ENCODE assay signal across 12 cellular contexts in genomic region chr4:138669479-138670165, GRCh38.
DNase-seq lines count a peak whose midpoint lies in the region; ATAC-seq and TF ChIP-seq lines count a peak whose summit lies in the region.
"Had no signal": no experiment of that assay in that cellular context is flagged by ENCODE, and none has a peak within 500 bp of the region (broad histone marks: within the 10 kb centered on the region; RNA-seq: fewer than 3 reads in every experiment).

No MANE protein-coding gene starts in this region.

- DNase-seq in AG04449 (ENCODE audit: low read depth, low spot score): peak; percentile 28
- peak; percentile 62 for DNase-seq in HS-27A (ENCODE audit: low read depth)
- no peak for DNase-seq in chondrocyte (ENCODE audit: low spot score)
- DNase-seq in OCI-LY7 (ENCODE audit: low spot score): no peak
- DNase-seq in MG63: no peak
- DNase-seq in SK-N-SH: no peak
- DNase-seq: body of pancreas; erythroblast; stimulated activated naive CD4-positive, alpha-beta T cell treated with Interleukin-2 at 50 U/mL for 16 hours had no signal

- no peak for TF ChIP-seq EP300 in SK-N-SH (IDR thresholded peaks at IDR 0.05; ENCODE audit: borderline replicate concordance in 1 of 2, low read depth in 1 of 2, low read length in 1 of 2)

- H3K9me2 ChIP-seq in OCI-LY7 (ENCODE audit: insufficient read depth, low read length): no peaks in the 10 kb centered on the region
- H3K9me2 ChIP-seq in SK-N-SH: no peaks in the 10 kb centered on the region

- no peak for TF ChIP-seq RAD21 in SK-N-SH (IDR thresholded peaks at IDR 0.05; ENCODE audit: low read length)

- no peak for TF ChIP-seq CTCF in AG04449 (IDR thresholded peaks at IDR 0.05; ENCODE audit: insufficient read depth, low read length, missing control alignments)
- no peak for TF ChIP-seq CTCF in chondrocyte (IDR thresholded peaks at IDR 0.05)
- TF ChIP-seq CTCF in OCI-LY7 (conservative IDR thresholded peaks at IDR 0.05; ENCODE audit: low read length): no peak
- TF ChIP-seq CTCF in SK-N-SH (IDR thresholded peaks at IDR 0.05): no peak

- peak overlapping the region; percentile 58 for H3K27ac Mint-ChIP-seq in chondrocyte (ENCODE audit: unreplicated experiment)

- no peaks in the 10 kb centered on the region for H3F3A ChIP-seq in SK-N-SH (replicated peaks; ENCODE audit: insufficient read depth)

- H3K9me3 ChIP-seq in OCI-LY7 (ENCODE audit: low read length): no peaks in the 10 kb centered on the region
- no peaks in the 10 kb centered on the region for H3K9me3 ChIP-seq in MG63
- no peaks in the 10 kb centered on the region for H3K9me3 ChIP-seq in SK-N-SH
- H3K9me3 ChIP-seq: body of pancreas, neutrophil had no signal

- H3K27me3 ChIP-seq in MG63: no peaks in the 10 kb centered on the region
- H3K27me3 ChIP-seq in SK-N-SH (ENCODE audit: insufficient read depth): no peaks in the 10 kb centered on the region
- H3K27me3 ChIP-seq: body of pancreas had no signal

- BruUV-seq in OCI-LY7 (replicated peaks; lab: Mats Ljungman, UMichigan): no TSS peak

- H3K4me2 ChIP-seq in OCI-LY7 (ENCODE audit: low read length) (no peak overlapping the region), SK-N-SH (no peak overlapping the region)

- H3K27ac ChIP-seq in OCI-LY7 (ENCODE audit: low read depth, low read length, poor library complexity, severe bottlenecking): no peak overlapping the region
- H3K27ac ChIP-seq in SK-N-SH (ENCODE audit: low read depth in 2 of 2, low read length in 1 of 2): no peak overlapping the region
- H3K27ac ChIP-seq: body of pancreas, neutrophil had no signal

- no peak overlapping the region for H3K9ac ChIP-seq in SK-N-SH

- H3K4me1 ChIP-seq in OCI-LY7 (ENCODE audit: insufficient read depth, low read length, poor library complexity, severe bottlenecking) (no peaks in the 10 kb centered on the region), SK-N-SH (ENCODE audit: control insufficient read depth in 1 of 2, insufficient read depth in 2 of 2, low read depth in 1 of 2, low read length in 1 of 2) (peaks cover 0 to 3% of the 10 kb centered on the region in 2 experiments; a peak in 1 of 4 replicates)
- H3K4me1 ChIP-seq: body of pancreas had no signal

- H3K4me1 Mint-ChIP-seq in chondrocyte (ENCODE audit: low read depth): peaks cover 51% of the 10 kb centered on the region

- CTCF ChIA-PET in AG04449 (lab: Yijun Ruan, JAX) (interaction anchor here (3.8 kb wide), 1 partner anchor 11 kb away, joined by 23 read pairs; no protein-coding TSS in a partner anchor), OCI-LY7 (lab: Charles Lee; ENCODE audit: unreplicated experiment) (no interaction called here), SK-N-SH (lab: Yijun Ruan, JAX) (interaction anchor here (1.2 to 2.0 kb wide), 3 partner anchors 11 to 176 kb away, joined by 3 to 10 read pairs (median 3); no protein-coding TSS in a partner anchor)

- intact Hi-C loops in OCI-LY7 (cut with micrococcal nuclease; ENCODE audit: unreplicated experiment): no loop called here

- H3K9me3 Mint-ChIP-seq in chondrocyte (ENCODE audit: low read depth): no peaks in the 10 kb centered on the region

- no peak overlapping the region for H2AFZ ChIP-seq in OCI-LY7 (ENCODE audit: low read length)
- H2AFZ ChIP-seq in SK-N-SH (ENCODE audit: low read depth): no peak overlapping the region

- H3K36me3 Mint-ChIP-seq in chondrocyte (ENCODE audit: low read depth): no peaks in the 10 kb centered on the region

- POLR2A ChIA-PET in AG04449 (lab: Yijun Ruan, JAX): interaction anchor here (0.7 kb wide), 1 partner anchor 26 kb away, joined by 4 read pairs; no protein-coding TSS in a partner anchor
- POLR2A ChIA-PET in OCI-LY7 (lab: Charles Lee): interaction anchor here (0.6 to 0.7 kb wide), 3 partner anchors 107 to 1012 kb away, joined by 3 to 5 read pairs (median 3); no protein-coding TSS in a partner anchor
- POLR2A ChIA-PET in SK-N-SH (lab: Yijun Ruan, JAX): no interaction called here

- WGBS in SK-N-SH (ENCODE audit: low lambda C conversion rate): 72% methylated on average over 6 of the region's 6 CpGs

- H3K4me3 ChIP-seq in AG04449 (ENCODE audit: low read depth, low read length) (no peak overlapping the region), OCI-LY7 (ENCODE audit: low read depth, low read length, poor library complexity, severe bottlenecking) (no peak overlapping the region), MG63 (no peak overlapping the region), SK-N-SH (ENCODE audit: low read depth in 2 of 2, low read length in 1 of 2) (no peak overlapping the region)
- H3K4me3 ChIP-seq: body of pancreas had no signal

- H4K20me1 ChIP-seq in OCI-LY7 (ENCODE audit: insufficient read depth, low read length) (no peaks in the 10 kb centered on the region), SK-N-SH (ENCODE audit: insufficient read depth) (no peaks in the 10 kb centered on the region)

- H3K36me3 ChIP-seq in OCI-LY7 (ENCODE audit: insufficient read depth, low read length) (no peaks in the 10 kb centered on the region), MG63 (no peaks in the 10 kb centered on the region), SK-N-SH (replicated peaks in 1 of 2; ENCODE audit: control insufficient read depth in 1 of 2, insufficient read depth in 2 of 2, low read length in 1 of 2) (no peaks in the 10 kb centered on the region)
- H3K36me3 ChIP-seq: neutrophil had no signal

- no peak for TF ChIP-seq POLR2A in GM18505 (IDR thresholded peaks at IDR 0.05; ENCODE audit: borderline replicate concordance, extremely low read depth, insufficient read depth, insufficient read length)

- H3K27me3 Mint-ChIP-seq in chondrocyte (ENCODE audit: low read depth): no peaks in the 10 kb centered on the region

- no peak overlapping the region for H3K4me3 Mint-ChIP-seq in chondrocyte (ENCODE audit: unreplicated experiment)

- ATAC-seq in GM19351 (IDR thresholded peaks at IDR 0.05; ENCODE audit: unreplicated experiment) (peak; percentile 74), GM18505 (IDR thresholded peaks at IDR 0.05; ENCODE audit: unreplicated experiment) (no peak)
- ATAC-seq: body of pancreas had no signal

- no peaks in the 10 kb centered on the region for H3K79me2 ChIP-seq in OCI-LY7 (ENCODE audit: insufficient read depth, low read depth, low read length)
- no peaks in the 10 kb centered on the region for H3K79me2 ChIP-seq in SK-N-SH (ENCODE audit: insufficient read depth)

TF ChIP-seq in SK-N-SH, 30 proteins besides CTCF, POLR2A, EP300 and RAD21:
- TF ChIP-seq RFX5 (IDR thresholded peaks at IDR 0.05; ENCODE audit: low read length) (no peak), MEF2A (IDR thresholded peaks at IDR 0.05; ENCODE audit: borderline replicate concordance, low read depth) (no peak), MAX (IDR thresholded peaks at IDR 0.05; ENCODE audit: low read depth) (no peak), FOXJ3 (CRISPR knock-in tag; IDR thresholded peaks at IDR 0.05) (no peak), GABPA (IDR thresholded peaks at IDR 0.05; ENCODE audit: low read depth) (no peak), FOSL2 (IDR thresholded peaks at IDR 0.05; ENCODE audit: borderline replicate concordance, low read depth) (no peak), RCOR1 (IDR thresholded peaks at IDR 0.05; ENCODE audit: low read length) (no peak), NFIC (IDR thresholded peaks at IDR 0.05; ENCODE audit: borderline replicate concordance) (no peak), SMC3 (IDR thresholded peaks at IDR 0.05; ENCODE audit: low read depth, low read length) (no peak)
TF ChIP-seq in SK-N-SH: peak in this region for 0.

Comparison
In these comparisons a context has a peak if more than half of its experiments do, and no peak if none do; other contexts are left out.
1. DNase-seq: peak in AG04449 (single experiment) and HS-27A (single experiment); none in chondrocyte (single experiment), OCI-LY7 (single experiment), MG63 (single experiment) and SK-N-SH (single experiment).